8 cellular contexts compared by ENCODE assay signal in the genomic region with DNA sequence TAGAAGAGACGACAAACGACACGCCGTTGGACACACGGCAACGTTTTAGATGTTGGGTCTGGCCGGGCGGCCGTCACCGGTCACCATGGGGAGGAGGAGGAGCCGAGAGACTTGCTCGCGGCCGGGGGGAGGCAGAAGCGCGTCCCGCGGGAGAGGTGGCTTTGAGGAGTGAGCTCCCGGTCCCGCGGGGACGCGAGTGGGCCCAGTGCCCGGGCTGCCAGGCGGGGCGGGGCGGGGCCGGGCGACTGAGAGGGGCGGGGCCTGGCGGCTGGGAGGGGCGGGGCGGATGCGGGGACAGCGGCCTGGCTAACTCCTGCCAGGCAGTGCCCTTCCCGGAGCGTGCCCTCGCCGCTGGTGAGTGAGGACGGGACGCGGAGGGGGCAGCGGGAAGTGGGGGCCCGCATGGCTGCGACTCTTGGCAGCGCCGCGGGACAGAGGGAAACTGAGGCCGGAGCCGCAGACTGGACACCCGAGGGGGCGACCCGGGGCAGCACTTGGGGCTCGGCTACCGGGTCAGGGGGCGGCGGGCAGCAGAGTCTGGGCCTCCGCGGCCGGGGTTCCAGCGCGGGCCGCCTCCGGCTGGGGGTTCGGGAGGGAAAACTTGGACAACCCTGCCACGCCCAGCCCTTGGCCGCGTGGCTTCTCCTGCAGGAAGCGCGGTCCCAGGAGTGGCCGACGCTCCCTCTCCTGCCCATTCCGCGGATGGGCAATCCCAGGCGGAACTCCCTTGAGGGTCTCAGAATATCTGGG. TPM values are rescaled to one million over a fixed set of nuclear protein-coding genes. Genes with fewer than 3 reads are reported as not detected.
DNase-seq lines count a peak whose midpoint lies in the region; ATAC-seq, FAIRE-seq and TF ChIP-seq lines count a peak whose summit lies in the region.

A gene (plus strand): TSS at position 309 of the 750 bp plus-strand sequence. CDS start 7,680 bp downstream, outside the sequence.

- TF ChIP-seq CTCF in GM12875 (IDR thresholded peaks at IDR 0.05; ENCODE audit: borderline replicate concordance, insufficient read depth, low read depth, low read length) (no peak), endothelial cell of umbilical vein (IDR thresholded peaks at IDR 0.05; ENCODE audit: extremely low read depth in 1 of 2, insufficient read depth in 1 of 2, low read depth in 1 of 2, low read length in 2 of 2) (no peak)

- H4K20me1 ChIP-seq in endothelial cell of umbilical vein (replicated peaks; ENCODE audit: control insufficient read depth, extremely low read depth, insufficient read depth, low read length): no peaks in the 10 kb centered on the region

- POLR2A ChIA-PET in endothelial cell of umbilical vein (lab: Charles Lee): interaction anchor here (0.6 kb wide), 1 partner anchor 31 kb away, joined by 3 read pairs; no protein-coding TSS in a partner anchor

- no peaks in the 10 kb centered on the region for H3K9me3 ChIP-seq in endothelial cell of umbilical vein (replicated peaks; ENCODE audit: control insufficient read depth, insufficient read depth, low read length)
- H3K9me3 ChIP-seq in mesodermal cell (ENCODE audit: control insufficient read depth, low read length): no peaks in the 10 kb centered on the region

- peaks cover 0 to 5% of the 10 kb centered on the region in 2 experiments for H3K36me3 ChIP-seq in endothelial cell of umbilical vein (ENCODE audit: control insufficient read depth in 2 of 2, extremely low read depth in 1 of 2, insufficient read depth in 2 of 2, low read length in 2 of 2)
- H3K36me3 ChIP-seq in mesodermal cell (ENCODE audit: control insufficient read depth, insufficient read depth, low read length): no peaks in the 10 kb centered on the region

- peak within 1 kb of the TSS; percentile 72 for H3K9ac ChIP-seq in endothelial cell of umbilical vein (replicated peaks; ENCODE audit: extremely low read depth, insufficient read depth, low read length)

- CTCF ChIA-PET in endothelial cell of umbilical vein (lab: Charles Lee): interaction anchor here (1.2 kb wide), 1 partner anchor 36 kb away, joined by 3 read pairs; no protein-coding TSS in a partner anchor

- BruUV-seq in endothelial cell of umbilical vein (replicated peaks; lab: Mats Ljungman, UMichigan): no TSS peak

- H3K4me2 ChIP-seq in endothelial cell of umbilical vein (ENCODE audit: insufficient read depth, low read length): peak within 1 kb of the TSS; percentile 74

- peak within 1 kb of the TSS; percentile 52 for H3K4me3 ChIP-seq in GM12875 (ENCODE audit: low read depth, low read length)
- H3K4me3 ChIP-seq in endothelial cell of umbilical vein (replicated peaks in 1 of 3; ENCODE audit: insufficient read depth in 1 of 3, low read depth in 1 of 3, low read length in 3 of 3): peak within 1 kb of the TSS; percentile 52 to 77 (median 65)
- peak within 1 kb of the TSS; percentile 50 for H3K4me3 ChIP-seq in mesodermal cell (ENCODE audit: extremely low read depth, insufficient read depth, low read length, poor library complexity, severe bottlenecking)

- no peaks in the 10 kb centered on the region for H3K27me3 ChIP-seq in endothelial cell of umbilical vein (ENCODE audit: control insufficient read depth in 2 of 2, insufficient read depth in 2 of 2, low read length in 2 of 2)

- FAIRE-seq in endothelial cell of umbilical vein (lab: Jason Lieb, UNC): peak; percentile 37

- WGBS in mesodermal cell (ENCODE audit: insufficient coverage in 2 of 2), 2 experiments: 25 to 30% methylated on average over 57 to 58 of the region's 75 CpGs

- H3K9me1 ChIP-seq in endothelial cell of umbilical vein (replicated peaks; ENCODE audit: control insufficient read depth, extremely low read depth, insufficient read depth, low read length): no peaks in the 10 kb centered on the region

- dilution Hi-C loops in endothelial cell of umbilical vein (cut with MboI; ENCODE audit: extremely low pct_ligation_motif_present, low sequenced_read_pairs): no loop called here

- TF ChIP-seq POLR2A in endothelial cell of umbilical vein (IDR thresholded peaks at IDR 0.05; ENCODE audit: low read depth, low read length): peak; percentile 81

- peaks cover 3% of the 10 kb centered on the region for H3K4me1 ChIP-seq in endothelial cell of umbilical vein (ENCODE audit: control insufficient read depth, extremely low read depth, insufficient read depth, low read length)
- H3K4me1 ChIP-seq in mesodermal cell (ENCODE audit: control insufficient read depth, insufficient read depth, low read length, poor library complexity, severe bottlenecking): peaks cover 11% of the 10 kb centered on the region

- DNase-seq in NCI-H2227 treated with DMSO at 0.1 percent for 48 hours (lab: John Stamatoyannopoulos, UW) (peak; percentile 1), activated T-cell treated with anti-CD3 and anti-CD28 coated beads for 1 hour (ENCODE audit: low read depth) (peak; percentile 56), endothelial cell of umbilical vein (ENCODE audit: low read depth, low spot score) (peak; percentile 38), NCI-H1092 (lab: John Stamatoyannopoulos, UW) (no peak)
- peak; percentile 35 for DNase-seq in stimulated activated CD8-positive, alpha-beta memory T cell treated with anti-CD3 and anti-CD28 coated beads, Interleukin-15, amount 100 ng/mL, for 1 hour (ENCODE audit: low read depth)

- H3K27ac ChIP-seq in endothelial cell of umbilical vein (ENCODE audit: insufficient read depth, low read depth, low read length) (peak within 1 kb of the TSS; percentile 39), mesodermal cell (ENCODE audit: low read depth, low read length, severe bottlenecking) (no peak within 1 kb of the TSS)

- H2AFZ ChIP-seq in endothelial cell of umbilical vein (ENCODE audit: low read depth, low read length): peak within 1 kb of the TSS; percentile 99

- intact Hi-C loops in endothelial cell of umbilical vein (cut with micrococcal nuclease): no loop called here

- ATAC-seq in HG03159 (IDR thresholded peaks at IDR 0.05; ENCODE audit: unreplicated experiment): no peak

- H3K79me2 ChIP-seq in endothelial cell of umbilical vein (ENCODE audit: control insufficient read depth, insufficient read depth, low read length): peaks cover 46% of the 10 kb centered on the region

TF ChIP-seq in endothelial cell of umbilical vein, 7 proteins besides CTCF, POLR2A, EP300 and RAD21:
- TF ChIP-seq, protein P1, sequence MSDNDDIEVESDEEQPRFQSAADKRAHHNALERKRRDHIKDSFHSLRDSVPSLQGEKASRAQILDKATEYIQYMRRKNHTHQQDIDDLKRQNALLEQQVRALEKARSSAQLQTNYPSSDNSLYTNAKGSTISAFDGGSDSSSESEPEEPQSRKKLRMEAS (IDR thresholded peaks at IDR 0.05; ENCODE audit: insufficient read depth, insufficient read length): peak; percentile 12
- peak; percentile 70 for TF ChIP-seq MYC (IDR thresholded peaks at IDR 0.05; ENCODE audit: low read depth, low read length)
- peak; percentile 6 for TF ChIP-seq POLR2AphosphoS5 (IDR thresholded peaks at IDR 0.05; ENCODE audit: insufficient read depth, low read depth, low read length)
- no peak for TF ChIP-seq FOS (IDR thresholded peaks at IDR 0.05; ENCODE audit: borderline replicate concordance, insufficient read depth, low read length)
- no peak for TF ChIP-seq JUN (IDR thresholded peaks at IDR 0.05; ENCODE audit: borderline replicate concordance, insufficient read depth, insufficient read length, low read depth)
- no peak for TF ChIP-seq EZH2 (IDR thresholded peaks at IDR 0.05; ENCODE audit: borderline replicate concordance, low read depth, low read length, severe bottlenecking)
- TF ChIP-seq GATA2 (IDR thresholded peaks at IDR 0.05; ENCODE audit: insufficient read depth, insufficient read length, low read depth, low read length): no peak

RNA-seq across cellular contexts. Expression of the gene that starts here (rescaled TPM):
- 328 and 346 TPM in 2 replicates for total RNA-seq in endothelial cell of umbilical vein
- polyA plus RNA-seq in endothelial cell of umbilical vein: 720 and 1,228 TPM in 2 replicates
- 330 and 448 TPM in 2 replicates for polyA plus RNA-seq in endothelial cell of umbilical vein (2011; cell fraction: cytosol; rRNA removed)
- 114 and 133 TPM in 2 replicates for polyA plus RNA-seq in endothelial cell of umbilical vein (2011; cell fraction: nucleus; rRNA removed)
- polyA plus RNA-seq in endothelial cell of umbilical vein (2012): 151 and 361 TPM in 2 replicates
- 76.8 and 89.2 TPM in 2 replicates for polyA minus RNA-seq in endothelial cell of umbilical vein
- polyA minus RNA-seq in endothelial cell of umbilical vein (2011; cell fraction: cytosol; rRNA and poly(A)+ RNA removed): 71.9 TPM
- 19.2 and 32.9 TPM in 2 replicates for polyA minus RNA-seq in endothelial cell of umbilical vein (2011; cell fraction: nucleus; rRNA and poly(A)+ RNA removed)
- polyA plus RNA-seq in mesodermal cell (2013, experiment 1 of 2): 80.8 TPM
- 63.9 TPM for polyA plus RNA-seq in mesodermal cell (2013, experiment 2 of 2)
